Comparison of ENCODE assay signal across 8 cellular contexts in the genomic region with DNA sequence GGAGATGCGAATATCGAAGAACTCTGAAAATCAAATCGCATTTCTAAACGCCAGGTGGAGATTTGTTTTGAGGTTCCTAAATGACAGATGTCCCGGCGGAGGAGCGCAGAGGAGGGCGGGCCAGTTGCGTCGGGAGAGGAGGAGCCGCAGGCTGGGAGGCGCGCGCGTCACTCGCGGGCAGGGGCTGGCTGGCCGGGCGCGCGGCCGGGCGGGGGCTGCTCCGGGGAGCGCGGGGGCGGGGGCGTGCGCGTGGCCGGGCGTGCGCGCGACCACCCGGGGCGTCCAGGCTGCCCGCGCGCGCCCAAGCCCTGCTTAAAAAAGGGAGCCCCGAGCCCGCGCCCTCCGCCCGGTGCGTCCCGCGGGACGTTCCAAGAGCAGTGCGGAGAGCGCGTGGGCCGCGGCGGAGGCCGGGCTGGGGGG. TPM values are rescaled to one million over a fixed set of nuclear protein-coding genes. Genes with fewer than 3 reads are reported as not detected.
A peak's percentile ranks its signal among the peaks of the same experiment; 100 is the strongest.
DNase-seq lines count a peak whose midpoint lies in the region; ATAC-seq, FAIRE-seq and TF ChIP-seq lines count a peak whose summit lies in the region.

No MANE protein-coding gene starts in this region.

- H3K36me3 ChIP-seq in astrocyte (ENCODE audit: insufficient read depth, low read length) = no peaks in the 10 kb centered on the region
- no peaks in the 10 kb centered on the region for H3K36me3 ChIP-seq in hepatocyte (replicated peaks; ENCODE audit: insufficient read depth, low read depth)

- peak; percentile 66 for ATAC-seq in HG02840 (IDR thresholded peaks at IDR 0.05; ENCODE audit: low FRiP score, unreplicated experiment)

- H3K9me2 ChIP-seq in hepatocyte (replicated peaks; ENCODE audit: insufficient read depth) = no peaks in the 10 kb centered on the region

- H3K4me3 ChIP-seq in astrocyte (ENCODE audit: insufficient read depth, low read depth, low read length) (peak overlapping the region; percentile 63), hepatocyte (peak overlapping the region; percentile 65), retinal pigment epithelial cell (ENCODE audit: low read length) (peak overlapping the region; percentile 58)

- in situ Hi-C loops in GM13977 (cut with MboI; ENCODE audit: low pct_unique_long_range_greater_than_20kb, low sequenced_read_pairs, unreplicated experiment) = no loop called here

- TF ChIP-seq CTCF in GM13977 (IDR thresholded peaks at IDR 0.05; ENCODE audit: extremely low read depth, insufficient read depth, missing control alignments) = peak; percentile 7
- no peak for TF ChIP-seq CTCF in astrocyte (IDR thresholded peaks at IDR 0.05; ENCODE audit: insufficient read depth, low read depth, low read length)
- TF ChIP-seq CTCF in hepatocyte (IDR thresholded peaks at IDR 0.05; ENCODE audit: poor library complexity) = no peak
- TF ChIP-seq CTCF in retinal pigment epithelial cell (conservative IDR thresholded peaks at IDR 0.05; ENCODE audit: low read depth, low read length) = no peak

- peak overlapping the region; percentile 86 for H3K4me2 ChIP-seq in astrocyte (ENCODE audit: low read length)
- H3K4me2 ChIP-seq in hepatocyte = peak overlapping the region; percentile 93

- H3K27me3 Mint-ChIP-seq in astrocyte (ENCODE audit: low read depth, unreplicated experiment) = peaks cover 11% of the 10 kb centered on the region

- peak overlapping the region; percentile 81 for H3K9ac ChIP-seq in astrocyte (ENCODE audit: low read length)

- H2AFZ ChIP-seq in astrocyte (ENCODE audit: low read depth, low read length) (peak overlapping the region; percentile 83), hepatocyte (peak overlapping the region; percentile 95)

- no peaks in the 10 kb centered on the region for H3K9me3 ChIP-seq in astrocyte (ENCODE audit: insufficient read depth, low read depth, low read length)
- H3K9me3 ChIP-seq in hepatocyte (ENCODE audit: low read depth) = no peaks in the 10 kb centered on the region

- under 1% methylated on average over 13 of the region's 57 CpGs for WGBS in hepatocyte (ENCODE audit: low lambda C conversion rate, missing lambda C conversion rate)

- H3K79me2 ChIP-seq in astrocyte (ENCODE audit: insufficient read depth, low read length) (no peaks in the 10 kb centered on the region), hepatocyte (no peaks in the 10 kb centered on the region)

- H3K27me3 ChIP-seq in astrocyte (ENCODE audit: insufficient read depth, low read length) = no peaks in the 10 kb centered on the region
- H3K27me3 ChIP-seq in hepatocyte = no peaks in the 10 kb centered on the region

- FAIRE-seq in astrocyte (lab: Jason Lieb, UNC) = no peak

- peak overlapping the region; percentile 87 for H3K4me3 Mint-ChIP-seq in astrocyte (ENCODE audit: unreplicated experiment)

- H3K27ac ChIP-seq in astrocyte (ENCODE audit: low read depth, low read length) = peak overlapping the region; percentile 45
- peak overlapping the region; percentile 97 for H3K27ac ChIP-seq in hepatocyte

- H3K27ac Mint-ChIP-seq in astrocyte (ENCODE audit: unreplicated experiment) = peak overlapping the region; percentile 59

- H3K4me1 ChIP-seq in astrocyte (ENCODE audit: insufficient read depth, low read length) = peaks cover 16% of the 10 kb centered on the region
- peaks cover 12% of the 10 kb centered on the region for H3K4me1 ChIP-seq in hepatocyte (ENCODE audit: insufficient read depth)

- H3K36me3 Mint-ChIP-seq in astrocyte (ENCODE audit: low read depth, unreplicated experiment) = no peaks in the 10 kb centered on the region

- H3K4me1 Mint-ChIP-seq in astrocyte (ENCODE audit: low read depth, unreplicated experiment) = peaks cover 12% of the 10 kb centered on the region

- no peaks in the 10 kb centered on the region for H3K9me3 Mint-ChIP-seq in astrocyte (ENCODE audit: unreplicated experiment)

- H4K20me1 ChIP-seq in astrocyte (ENCODE audit: insufficient read depth, low read length) (no peaks in the 10 kb centered on the region), hepatocyte (ENCODE audit: insufficient read depth, poor library complexity, severe bottlenecking) (no peaks in the 10 kb centered on the region)

- peak; percentile 97 for DNase-seq in GM13977 (ENCODE audit: low spot score)
- peak; percentile 90 for DNase-seq in NCI-H1694 treated with DMSO at 0.1 percent for 48 hours (lab: John Stamatoyannopoulos, UW)
- DNase-seq in T-helper 9 cell = peak; percentile 63
- DNase-seq in astrocyte (ENCODE audit: low read depth) = peak; percentile 62
- peak; percentile 94 for DNase-seq in hepatocyte (ENCODE audit: low spot score)
- DNase-seq in retinal pigment epithelial cell (ENCODE audit: low read depth) = no peak
- DNase-seq in GOT3 (lab: John Stamatoyannopoulos, UW) = no peak

RNA-seq across cellular contexts. Expression of gene H3-3A, which starts 47.3 kb away (rescaled TPM):
- total RNA-seq in astrocyte (340 and 375 TPM in 2 replicates), hepatocyte (617 and 722 TPM in 2 replicates)
- polyA plus RNA-seq in hepatocyte = 528 and 543 TPM in 2 replicates

Comparison
In these comparisons a context has a peak if more than half of its experiments do, and no peak if none do; other contexts are left out.
1. DNase-seq: peak in GM13977 (single experiment), NCI-H1694 treated with DMSO at 0.1 percent for 48 hours (single experiment), T-helper 9 cell (single experiment), astrocyte (single experiment) and hepatocyte (single experiment); none in retinal pigment epithelial cell (single experiment) and GOT3 (single experiment).
2. Peak in every context shown above with its lines, with median percentiles within 50 percentile points of each other: H3K4me3 ChIP-seq.